Comparison of ENCODE assay signal across 8 cellular contexts in the genomic region with DNA sequence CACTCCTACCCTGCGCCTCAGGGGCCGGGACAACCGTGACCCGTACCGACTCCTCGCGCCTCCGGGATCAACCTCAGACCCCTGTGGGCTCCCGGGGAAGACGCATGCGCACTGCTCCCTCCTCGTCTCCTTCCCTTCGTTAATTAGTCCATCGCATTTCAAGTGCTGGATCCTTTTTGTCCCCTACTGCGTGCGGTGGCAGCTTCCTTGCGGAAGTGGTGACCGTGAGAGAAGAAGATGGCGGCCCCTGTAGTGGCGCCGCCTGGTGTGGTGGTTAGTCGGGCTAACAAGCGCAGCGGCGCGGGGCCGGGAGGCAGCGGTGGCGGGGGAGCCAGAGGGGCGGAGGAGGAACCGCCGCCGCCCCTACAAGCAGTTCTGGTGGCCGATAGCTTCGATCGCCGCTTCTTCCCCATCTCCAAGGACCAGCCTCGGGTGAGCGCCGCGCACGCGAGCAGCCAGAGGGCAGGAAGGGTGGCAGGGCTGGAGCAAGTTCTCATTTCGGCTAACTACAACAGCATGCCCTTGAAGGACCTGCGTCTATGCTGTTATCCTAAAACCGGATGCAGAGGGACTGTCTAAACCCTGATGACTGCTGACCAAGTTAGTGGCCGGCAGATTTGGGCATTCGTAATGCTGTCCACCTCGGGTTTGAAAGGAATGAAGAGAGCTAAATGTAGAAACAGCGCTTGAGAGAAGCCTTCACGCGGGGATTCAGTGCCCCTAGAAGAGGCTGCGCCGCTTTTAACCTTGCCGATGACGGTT. TPM values are rescaled to one million over a fixed set of nuclear protein-coding genes. Genes with fewer than 3 reads are reported as not detected.
DNase-seq lines count a peak whose midpoint lies in the region; ATAC-seq and TF ChIP-seq lines count a peak whose summit lies in the region.

A gene (plus strand): TSS at position 210 of the 762 bp plus-strand sequence. CDS start 28 bp downstream, at position 238.

- intact Hi-C loops in mammary epithelial cell (cut with micrococcal nuclease), result loop anchor here (2.0 kb wide), 5 partner anchors 39 to 241 kb away; a partner anchor contains a TSS
- intact Hi-C loops in spleen (cut with DNase I; ENCODE audit: low total_unique reads), result no loop called here

- H3K4me2 ChIP-seq in mammary epithelial cell (ENCODE audit: insufficient read depth, low read depth, low read length), result peak within 1 kb of the TSS; percentile 81

- peaks cover 48% of the 10 kb centered on the region for H3K79me2 ChIP-seq in mammary epithelial cell (ENCODE audit: insufficient read depth, low read length)

- H3K9me3 ChIP-seq in AG04450 (ENCODE audit: control insufficient read depth, insufficient read depth, low read length), result no peaks in the 10 kb centered on the region
- H3K9me3 ChIP-seq in WERI-Rb-1 (ENCODE audit: severe bottlenecking), result no peaks in the 10 kb centered on the region
- no peaks in the 10 kb centered on the region for H3K9me3 ChIP-seq in mammary epithelial cell (replicated peaks; ENCODE audit: insufficient read depth, low read length)
- H3K9me3 ChIP-seq in spleen, result no peaks in the 10 kb centered on the region

- DNase-seq in AG04450 (ENCODE audit: low read depth, low spot score) (peak; percentile 72), NCI-H2196 treated with DMSO at 0.1 percent for 48 hours (lab: John Stamatoyannopoulos, UW; ENCODE audit: unreplicated experiment) (peak; percentile 94), WERI-Rb-1 (peak; percentile 97), mammary epithelial cell (peak; percentile 87), iPS-NIHi11 (ENCODE audit: low spot score) (peak; percentile 87), spleen (peak; percentile 96)

- CTCF ChIA-PET in AG04450 (lab: Charles Lee) (interaction anchor here (0.6 to 1.8 kb wide), 8 partner anchors 9 to 239 kb away, joined by 3 to 12 read pairs (median 4); no protein-coding TSS in a partner anchor), mammary epithelial cell (lab: Charles Lee; ENCODE audit: low non-redundant PET) (no interaction called here)

- TSS peak; percentile 41 for BruUV-seq in mammary epithelial cell (replicated peaks; lab: Mats Ljungman, UMichigan)

- peaks cover 12% of the 10 kb centered on the region for H3K4me1 ChIP-seq in mammary epithelial cell (ENCODE audit: insufficient read depth, low read length)
- peaks cover 15 to 41% (median 28%) of the 10 kb centered on the region in 6 donors for H3K4me1 ChIP-seq in spleen

- in situ Hi-C loops in mammary epithelial cell (cut with MboI; ENCODE audit: low sequenced_read_pairs in 2 of 2), result loop anchor here in 1 of 2 donors (5.0 to 10.0 kb wide), 2 partner anchors 112 to 221 kb away; a partner anchor contains a TSS

- TF ChIP-seq POLR2A in spleen (IDR thresholded peaks at IDR 0.05), result peak in 2 of 3 donors; percentile 47 to 49

- no peaks in the 10 kb centered on the region for H4K20me1 ChIP-seq in mammary epithelial cell (ENCODE audit: insufficient read depth, low read length)

- peak within 1 kb of the TSS; percentile 98 for H3K4me3 ChIP-seq in AG04450 (ENCODE audit: low read depth, low read length)
- H3K4me3 ChIP-seq in WERI-Rb-1 (ENCODE audit: low read depth, low read length), result peak within 1 kb of the TSS; percentile 99
- peak within 1 kb of the TSS; percentile 51 to 88 (median 86) for H3K4me3 ChIP-seq in mammary epithelial cell (replicated peaks in 1 of 3; ENCODE audit: insufficient read depth in 1 of 3, low read depth in 2 of 3, low read length in 3 of 3)
- H3K4me3 ChIP-seq in spleen, result peak within 1 kb of the TSS; percentile 64 to 99 (median 94)

- H3K27me3 ChIP-seq in AG04450 (ENCODE audit: control insufficient read depth, insufficient read depth, low read length) (no peaks in the 10 kb centered on the region), WERI-Rb-1 (ENCODE audit: insufficient read depth, low read depth, severe bottlenecking) (no peaks in the 10 kb centered on the region), mammary epithelial cell (ENCODE audit: insufficient read depth, low read length) (no peaks in the 10 kb centered on the region), spleen (replicated peaks in 1 of 7) (no peaks in the 10 kb centered on the region)

- dilution Hi-C loops in mammary epithelial cell (cut with HindIII; ENCODE audit: low sequenced_read_pairs), result no loop called here

- TF ChIP-seq CTCF in AG04450 (IDR thresholded peaks at IDR 0.05; ENCODE audit: low read depth, low read length), result peak; percentile 46
- TF ChIP-seq CTCF in WERI-Rb-1 (IDR thresholded peaks at IDR 0.05; ENCODE audit: low read depth, low read length), result peak; percentile 42
- TF ChIP-seq CTCF in mammary epithelial cell (conservative IDR thresholded peaks at IDR 0.05 in 1 of 2, IDR thresholded peaks at IDR 0.05 in 1 of 2; ENCODE audit: extremely low read depth in 1 of 2, insufficient read depth in 1 of 2, low read depth in 1 of 2, low read length in 2 of 2), result peak in 1 of 2 donors; percentile 47
- peak; percentile 11 to 48 (median 35) for TF ChIP-seq CTCF in spleen (IDR thresholded peaks at IDR 0.05 in 8 of 11, conservative IDR thresholded peaks at IDR 0.05 in 3 of 11)

- peak within 1 kb of the TSS; percentile 97 for H2AFZ ChIP-seq in mammary epithelial cell (ENCODE audit: low read depth, low read length)

- 1% methylated on average over 29 of the region's 56 CpGs for WGBS in mammary epithelial cell (ENCODE audit: low coverage, missing lambda C conversion rate)
- 0 to 1% (median 1%) methylated on average over 42 to 56 of the region's 56 CpGs for WGBS in spleen, 5 donors

- H3K36me3 ChIP-seq in WERI-Rb-1, result peaks cover 29% of the 10 kb centered on the region
- no peaks in the 10 kb centered on the region for H3K36me3 ChIP-seq in mammary epithelial cell (ENCODE audit: insufficient read depth, low read length)
- peaks cover 0 to 35% (median 24%) of the 10 kb centered on the region in 6 donors for H3K36me3 ChIP-seq in spleen

- ATAC-seq in GM18870 (IDR thresholded peaks at IDR 0.05; ENCODE audit: unreplicated experiment) (peak; percentile 78), HG03135 (IDR thresholded peaks at IDR 0.05; ENCODE audit: unreplicated experiment) (peak; percentile 79)

- H3K27ac ChIP-seq in AG04450 (ENCODE audit: low read depth, low read length) (peak within 1 kb of the TSS; percentile 57), WERI-Rb-1 (peak within 1 kb of the TSS; percentile 84), mammary epithelial cell (ENCODE audit: insufficient read depth, low read depth, low read length) (peak within 1 kb of the TSS; percentile 51), spleen (peak within 1 kb of the TSS; percentile 80 to 96 (median 92))

- H3K9ac ChIP-seq in mammary epithelial cell (ENCODE audit: insufficient read depth, low read length), result peak within 1 kb of the TSS; percentile 72

- POLR2A ChIA-PET in AG04450 (lab: Yijun Ruan, JAX), result interaction anchor here (0.8 to 1.9 kb wide), 9 partner anchors 9 to 240 kb away, joined by 3 to 22 read pairs (median 5); a partner anchor contains a TSS

RNA-seq across cellular contexts. Expression of the gene that starts here (rescaled TPM):
- polyA plus RNA-seq in AG04450 (2011; rRNA removed), result 28.8 and 29.8 TPM in 2 replicates
- 28.6 and 32.8 TPM in 2 replicates for polyA minus RNA-seq in AG04450 (2011; rRNA and poly(A)+ RNA removed)
- total RNA-seq in mammary epithelial cell, result 10 to 100 TPM; 24.5 to 34.8 TPM
- 32.8 TPM for polyA plus RNA-seq in mammary epithelial cell
- polyA minus RNA-seq in mammary epithelial cell, result 61.6 TPM
- total RNA-seq in spleen, result 10 to 100 TPM; 40.4 to 50.7 (median 46.3) TPM
- 10 to 100 TPM; 40.4 to 55.7 (median 52.8) TPM for polyA plus RNA-seq in spleen

Comparison
In these comparisons a context has a peak if more than half of its experiments do, and no peak if none do; other contexts are left out.
1. Peak in every context shown above with its lines: DNase-seq, ATAC-seq, H3K4me3 ChIP-seq and H3K27ac ChIP-seq.